In the genomic region with DNA sequence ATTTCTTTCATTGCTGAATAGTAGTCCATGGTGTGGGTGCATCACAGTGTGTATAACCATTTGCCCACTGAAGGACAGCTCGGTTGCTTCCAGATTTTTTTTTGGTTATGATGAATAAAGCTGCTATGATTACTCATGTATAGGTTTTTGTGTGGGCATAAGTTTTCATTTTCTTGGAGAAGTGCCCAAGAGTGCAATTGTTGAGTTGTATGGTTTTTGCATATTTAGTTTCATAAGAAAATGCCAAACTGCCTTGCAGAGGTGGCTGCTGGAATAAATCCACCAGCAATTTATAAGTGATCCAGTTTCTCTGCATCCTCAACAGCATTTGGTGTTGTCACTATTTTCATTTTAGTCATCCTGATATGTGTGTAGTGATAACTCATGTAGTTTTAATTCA, we compare ENCODE assay signal across 23 cellular contexts. TPM values are rescaled to one million over a fixed set of nuclear protein-coding genes. Genes with fewer than 3 reads are reported as not detected.
"Had no signal": no experiment of that assay in that cellular context is flagged by ENCODE, and none has a peak within 500 bp of the region (broad histone marks: within the 10 kb centered on the region; RNA-seq: fewer than 3 reads in every experiment).

No MANE protein-coding gene starts in this region.

- H3K4me3 ChIP-seq: Peyer's patch, SJSA1 had no signal

- H3K36me3 ChIP-seq: Peyer's patch, SJSA1 had no signal

- DNase-seq: activated CD4-positive, alpha-beta T cell treated with anti-CD3 and anti-CD28 coated beads, Interleukin-2, amount 10 ng/mL, durations not matched to agents 24 days and 14 days; activated CD4-positive, alpha-beta T cell treated with anti-CD3 and anti-CD28 coated beads, Interleukin-2, amount 50 U/mL, for 48 hours; activated CD4-positive, CD25-positive, alpha-beta regulatory T cell treated with anti-CD3 and anti-CD28 coated beads, Interleukin-2, amount 50 U/mL, for 72 hours; activated CD8-positive, alpha-beta memory T cell treated with anti-CD3 and anti-CD28 coated beads, Interleukin-2, amount 10 ng/mL, durations not matched to agents 7 days and 5 days; activated effector memory CD4-positive, alpha-beta T cell treated with anti-CD3 and anti-CD28 coated beads, Interleukin-2, amount 50 U/mL, for 16 hours; activated naive CD4-positive, alpha-beta T cell treated with Interleukin-2 at 50 U/mL for 16 hours; activated naive CD8-positive, alpha-beta T cell treated with anti-CD3 and anti-CD28 coated beads, Interleukin-2, amount 50 U/mL, for 24 hours; activated T-cell treated with anti-CD3 and anti-CD28 coated beads, Interleukin-2, amount 50 U/mL, for 24 hours; Karpas-422; NCI-H1048; NCI-H146; NCI-H1930; NCI-H2171; NCI-H226; NCI-H82; Peyer's patch; SHP77; T-helper 9 cell had no signal

- ATAC-seq: activated CD8-positive, alpha-beta memory T cell treated with anti-CD3 and anti-CD28 coated beads, Interleukin-2, amount 10 ng/mL, durations not matched to agents 7 days and 5 days; activated naive CD8-positive, alpha-beta T cell treated with anti-CD3 and anti-CD28 coated beads, Interleukin-2, amount 50 U/mL, for 24 hours; SK-N-SH treated with all-trans-retinoic acid at 6 μM for 48 hours; WTC11 had no signal

- H3K9me3 ChIP-seq: Peyer's patch, SJSA1 had no signal

- H3K27ac ChIP-seq: Peyer's patch, SJSA1 had no signal

- H3K27me3 ChIP-seq: Peyer's patch, SJSA1 had no signal

- H3K4me1 ChIP-seq: Peyer's patch, SJSA1 had no signal

RNA-seq across cellular contexts. Expression of gene SPESP1, which starts 8.4 kb away (rescaled TPM):
- total RNA-seq: astrocyte, NCI-H460, SJSA1, WTC11 had no signal
